1 cellular context compared by ENCODE assay signal in genomic region chr2:134282638-134283400, GRCh38.
TF ChIP-seq lines count a peak whose summit lies in the region.

No MANE protein-coding gene starts in this region.

TF ChIP-seq in GM12878, 131 proteins besides CTCF, POLR2A, EP300 and RAD21 (continued from another document and continues in another):
- TF ChIP-seq PKNOX1 (IDR thresholded peaks at IDR 0.05) (peak; percentile 80), ZSCAN29 (IDR thresholded peaks at IDR 0.05) (0 out of 2 replicates have a peak, but pooled peaks have one; percentile 26), KAT2A (conservative IDR thresholded peaks at IDR 0.05; ENCODE audit: control insufficient read depth, low read depth, low read length) (no peak), CBX3 (IDR thresholded peaks at IDR 0.05; ENCODE audit: borderline replicate concordance, low read depth) (no peak), MEF2B (IDR thresholded peaks at IDR 0.05; ENCODE audit: partially characterized antibody, poor library complexity, severe bottlenecking) (peak; percentile 94), BCL3 (IDR thresholded peaks at IDR 0.05; ENCODE audit: borderline replicate concordance, insufficient read depth, low read depth, low read length, poor library complexity, severe bottlenecking) (peak; percentile 90), IRF5 (IDR thresholded peaks at IDR 0.05; ENCODE audit: borderline replicate concordance) (no peak), RAD51 (IDR thresholded peaks at IDR 0.05) (peak; percentile 77), USF2 (IDR thresholded peaks at IDR 0.05; ENCODE audit: borderline replicate concordance, low read depth, low read length) (no peak), ZNF274 (IDR thresholded peaks at IDR 0.05; ENCODE audit: insufficient read depth, insufficient read length) (no peak), STAT1 (conservative IDR thresholded peaks at IDR 0.05) (no peak), SIX5 (IDR thresholded peaks at IDR 0.05; ENCODE audit: low read depth, low read length, severe bottlenecking) (no peak), WRNIP1 (IDR thresholded peaks at IDR 0.05; ENCODE audit: borderline replicate concordance, low read depth, low read length) (no peak), ATF3 (IDR thresholded peaks at IDR 0.05; ENCODE audit: borderline replicate concordance, extremely low read depth, low read depth, low read length) (no peak), ZNF622 (IDR thresholded peaks at IDR 0.05) (no peak), NR2F1 (conservative IDR thresholded peaks at IDR 0.05) (peak; percentile 97), CREB1 (IDR thresholded peaks at IDR 0.05; ENCODE audit: low read depth) (peak; percentile 68; the same call in 1 of the 2 replicates), BCL11A (IDR thresholded peaks at IDR 0.05; ENCODE audit: low read depth, low read length) (peak; percentile 90), TCF3 (IDR thresholded peaks at IDR 0.05; ENCODE audit: borderline replicate concordance, insufficient read depth, low read depth, low read length) (peak; percentile 90; the same call in 1 of the 2 replicates), KLF5 (IDR thresholded peaks at IDR 0.05; ENCODE audit: partially characterized antibody) (no peak), RCOR1 (conservative IDR thresholded peaks at IDR 0.05; ENCODE audit: low read depth, low read length) (peak; percentile 80; the same call in 1 of the 2 replicates), CUX1 (IDR thresholded peaks at IDR 0.05; ENCODE audit: insufficient replicate concordance, low read depth, low read length) (no peak), PAX5 (IDR thresholded peaks at IDR 0.05; ENCODE audit: borderline replicate concordance, low read depth, low read length) (peak; percentile 89), POLR2AphosphoS2 (IDR thresholded peaks at IDR 0.05; ENCODE audit: low read depth, low read length) (no peak), MLLT1 (IDR thresholded peaks at IDR 0.05) (peak; percentile 80), FOXM1 (IDR thresholded peaks at IDR 0.05; ENCODE audit: low read depth, low read length) (peak; percentile 91), SMAD5 (IDR thresholded peaks at IDR 0.05; ENCODE audit: low read depth) (no peak), RFX5 (IDR thresholded peaks at IDR 0.05; ENCODE audit: low read depth, low read length) (no peak), ZNF687 (IDR thresholded peaks at IDR 0.05) (peak; percentile 85), ZBTB40 (IDR thresholded peaks at IDR 0.05; ENCODE audit: borderline replicate concordance) (no peak), SMC3 (IDR thresholded peaks at IDR 0.05; ENCODE audit: borderline replicate concordance, low read length) (no peak), PAX8 (IDR thresholded peaks at IDR 0.05) (no peak), SMAD1 (IDR thresholded peaks at IDR 0.05; ENCODE audit: low read depth, partially characterized antibody) (peak; percentile 68), SPI1 (IDR thresholded peaks at IDR 0.05; ENCODE audit: borderline replicate concordance, insufficient read depth, low read depth, low read length) (peak; percentile 69; the same call in 1 of the 2 replicates), CBX5 (IDR thresholded peaks at IDR 0.05; ENCODE audit: low read depth) (no peak), TARDBP (IDR thresholded peaks at IDR 0.05; ENCODE audit: borderline replicate concordance) (0 out of 2 replicates have a peak, but pooled peaks have one; percentile 50), ZBED1 (IDR thresholded peaks at IDR 0.05; ENCODE audit: borderline replicate concordance) (peak; percentile 92), GABPA (IDR thresholded peaks at IDR 0.05; ENCODE audit: low read depth) (0 out of 2 replicates have a peak, but pooled peaks have one; percentile 12)
